In the genomic region with DNA sequence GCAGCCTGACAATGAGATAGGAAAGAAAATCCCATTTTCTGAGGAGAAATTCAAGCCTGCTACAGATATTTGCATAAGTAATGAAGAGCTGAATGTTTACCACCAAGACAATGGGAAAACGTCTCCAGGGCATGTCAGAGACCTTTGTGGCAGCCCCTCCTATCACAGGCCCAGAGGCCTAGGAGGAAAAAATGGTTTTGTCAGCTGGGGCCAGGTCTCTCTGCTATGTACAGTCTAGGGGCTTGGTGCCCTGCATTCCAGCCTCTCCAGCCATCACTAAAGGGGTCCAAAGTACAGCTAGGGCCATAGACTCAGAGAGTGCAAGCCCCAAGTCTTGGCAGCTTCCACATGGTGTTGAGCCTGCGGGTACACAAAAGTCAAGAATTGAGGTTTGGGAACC, we compare ENCODE assay signal across 11 cellular contexts.
"Had no signal": no experiment of that assay in that cellular context is flagged by ENCODE, and none has a peak within 500 bp of the region (broad histone marks: within the 10 kb centered on the region; RNA-seq: fewer than 3 reads in every experiment).

No MANE protein-coding gene starts in this region.

- H3K27ac Mint-ChIP-seq: GM23338, H9, HFFc6 had no signal

- FAIRE-seq: H1, H54 had no signal

- H3K27ac ChIP-seq: GM23248 had no signal

- H3K4me1 Mint-ChIP-seq: GM23338, H9 had no signal

- H3K4me1 ChIP-seq: HAP-1 had no signal

- H3K36me3 ChIP-seq: HAP-1 had no signal

- DNase-seq: GM23248, GOT3, H7, H9, HCEC 1CT, HFFc6 had no signal

- H3K9ac ChIP-seq: GM23248 had no signal

- H3K4me3 Mint-ChIP-seq: GM23338, H9, HFFc6 had no signal

- H3K4me3 ChIP-seq: GM23248, GM23338, HAP-1 had no signal

- H3K4me2 ChIP-seq: GM23338 had no signal

- ATAC-seq: GM23338, HCT116 had no signal
